In the genomic region with DNA sequence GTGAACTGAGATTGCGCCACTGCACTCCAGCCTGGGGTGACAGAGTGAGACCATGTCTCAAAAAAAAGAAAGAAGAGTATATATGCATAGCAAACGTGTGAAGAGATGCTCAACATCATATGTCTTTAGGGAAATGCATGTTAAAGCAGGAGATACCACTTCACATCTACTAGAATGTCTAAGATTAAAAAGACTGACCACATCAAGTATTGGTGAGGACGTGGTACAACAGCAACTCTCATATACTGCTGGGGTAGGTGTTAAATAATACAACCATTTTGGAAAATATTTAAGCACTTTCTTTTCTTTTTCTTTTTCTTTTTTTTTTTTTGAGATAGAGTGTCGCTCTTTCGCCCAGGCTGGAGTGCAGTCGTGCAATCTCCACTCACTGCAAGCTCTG, we compare ENCODE assay signal across 21 cellular contexts. TPM values are rescaled to one million over a fixed set of nuclear protein-coding genes. Genes with fewer than 3 reads are reported as not detected.
A peak's percentile ranks its signal among the peaks of the same experiment; 100 is the strongest.
DNase-seq lines count a peak whose midpoint lies in the region; ATAC-seq, FAIRE-seq and TF ChIP-seq lines count a peak whose summit lies in the region.
"Had no signal": no experiment of that assay in that cellular context is flagged by ENCODE, and none has a peak within 500 bp of the region (broad histone marks: within the 10 kb centered on the region; RNA-seq: fewer than 3 reads in every experiment).

No MANE protein-coding gene starts in this region.

- H3K4me1 ChIP-seq in CD8-positive, alpha-beta memory T cell (ENCODE audit: insufficient read depth, low read length): peaks cover 15% of the 10 kb centered on the region
- peaks cover 26% of the 10 kb centered on the region for H3K4me1 ChIP-seq in HepG2 (ENCODE audit: insufficient read depth, low read length)
- H3K4me1 ChIP-seq: BE2C had no signal

- 72% methylated on average over 6 of the region's 6 CpGs for WGBS in HepG2 (ENCODE audit: low lambda C conversion rate)

- intact Hi-C loops in activated CD4-positive, alpha-beta T cell treated with anti-CD3 and anti-CD28 coated beads for 36 hours (cut with DNase I, micrococcal nuclease): loop anchor here (5.0 kb wide), 3 partner anchors 83 to 242 kb away; partner anchors contain the start of genes PKN3 (in 1 of the 2), SH3GLB2 (in 1 of the 2) and SPTAN1 (in 1 of the 2)
- intact Hi-C loops in MCF 10A (cut with micrococcal nuclease) (no loop called here), HepG2 (cut with micrococcal nuclease; ENCODE audit: unreplicated experiment) (no loop called here)

- TF ChIP-seq RAD21 in HepG2 (CRISPR knock-in tag; IDR thresholded peaks at IDR 0.05): no peak

- H2AFZ ChIP-seq in HepG2 (ENCODE audit: low read length): no peak overlapping the region

- no peak overlapping the region for H3K9ac ChIP-seq in HepG2 (ENCODE audit: insufficient read depth, low read depth, low read length)

- no peaks in the 10 kb centered on the region for H3K9me3 ChIP-seq in CD8-positive, alpha-beta memory T cell (ENCODE audit: low read length)
- peaks cover 16% of the 10 kb centered on the region for H3K9me3 ChIP-seq in HepG2 (ENCODE audit: low read length)
- H3K9me3 ChIP-seq: BE2C, Peyer's patch had no signal

- in situ Hi-C loops in HepG2 (cut with HindIII; ENCODE audit: extremely low pct_ligation_motif_present, low pct_unique_long_range_greater_than_20kb): no loop called here

- no TSS peak for BruUV-seq in MCF 10A (replicated peaks; lab: Mats Ljungman, UMichigan)
- BruUV-seq in HepG2 (replicated peaks; lab: Mats Ljungman, UMichigan): no TSS peak

- no peak overlapping the region for H3K4me3 ChIP-seq in CD8-positive, alpha-beta memory T cell (ENCODE audit: low read length)
- H3K4me3 ChIP-seq in HepG2 (replicated peaks in 1 of 3; ENCODE audit: insufficient read depth in 1 of 3, low read depth in 2 of 3, low read length in 3 of 3): no peak overlapping the region
- H3K4me3 ChIP-seq: Peyer's patch had no signal

- no peaks in the 10 kb centered on the region for H3K27me3 ChIP-seq in CD8-positive, alpha-beta memory T cell (ENCODE audit: insufficient read depth, low read length, poor library complexity, severe bottlenecking)
- no peaks in the 10 kb centered on the region; a peak in 1 of 5 replicates for H3K27me3 ChIP-seq in HepG2 (ENCODE audit: control insufficient read depth in 1 of 2, insufficient read depth in 2 of 2, low read length in 2 of 2)
- H3K27me3 ChIP-seq: BE2C, Peyer's patch had no signal

- TF ChIP-seq EP300 in HepG2 (IDR thresholded peaks at IDR 0.05; ENCODE audit: low read depth in 2 of 2, low read length in 2 of 2): no peak
- TF ChIP-seq EP300 in HepG2 (CRISPR knock-in tag; IDR thresholded peaks at IDR 0.05; ENCODE audit: borderline replicate concordance): no peak

- TF ChIP-seq POLR2A in HepG2 (IDR thresholded peaks at IDR 0.05; ENCODE audit: insufficient read depth in 1 of 2, low read depth in 2 of 2, low read length in 2 of 2): no peak

- no peaks in the 10 kb centered on the region for H3K79me2 ChIP-seq in HepG2 (ENCODE audit: insufficient read depth, low read length)

- no peaks in the 10 kb centered on the region for H3K36me3 Mint-ChIP-seq in activated CD4-positive, alpha-beta T cell treated with anti-CD3 and anti-CD28 coated beads for 36 hours (ENCODE audit: low read depth)
- peaks cover 0 to 24% (median 2%) of the 10 kb centered on the region in 3 donors for H3K36me3 Mint-ChIP-seq in CD8-positive, alpha-beta memory T cell
- peaks cover 8% of the 10 kb centered on the region for H3K36me3 Mint-ChIP-seq in activated T-helper 17 cell treated with anti-CD3 and anti-CD28 coated beads, Interleukin-2, amount 50 U/mL, for 72 hours (ENCODE audit: low read depth)
- peaks cover 8% of the 10 kb centered on the region for H3K36me3 Mint-ChIP-seq in stimulated activated memory B cell treated with anti-CD40 and anti-IgM and Interleukin-4, amounts not matched to agents 10 μg/mL and 1 μg/mL and 100 μg/mL, for 72 hours
- H3K36me3 Mint-ChIP-seq in MCF 10A (ENCODE audit: insufficient read depth, unreplicated experiment): peaks cover 1% of the 10 kb centered on the region

- FAIRE-seq in HepG2 (lab: Jason Lieb, UNC): no peak
- FAIRE-seq: A204.1, GM12891, GM19239 had no signal

- no peak for ATAC-seq in activated CD4-positive, alpha-beta T cell treated with anti-CD3 and anti-CD28 coated beads for 36 hours
- ATAC-seq in activated T-helper 17 cell treated with anti-CD3 and anti-CD28 coated beads, Interleukin-2, amount 50 U/mL, for 72 hours (replicated peaks): no peak
- ATAC-seq in stimulated activated memory B cell treated with anti-CD40 and anti-IgM and Interleukin-4, amounts not matched to agents 10 μg/mL and 1 μg/mL and 100 μg/mL, for 72 hours: no peak
- no peak for ATAC-seq in HepG2
- ATAC-seq: CD8-positive, alpha-beta T cell had no signal

- peaks cover under 1% of the 10 kb centered on the region for H3K36me3 ChIP-seq in CD8-positive, alpha-beta memory T cell (ENCODE audit: insufficient read depth, low read length)
- H3K36me3 ChIP-seq in HepG2 (replicated peaks in 1 of 2; ENCODE audit: control insufficient read depth in 1 of 2, insufficient read depth in 2 of 2, low read length in 2 of 2): no peaks in the 10 kb centered on the region; a peak in 1 of 5 replicates

- no peak for TF ChIP-seq CTCF in MCF 10A (IDR thresholded peaks at IDR 0.05; ENCODE audit: unreplicated experiment)
- no peak for TF ChIP-seq CTCF in HepG2 (CRISPR knock-in tag; IDR thresholded peaks at IDR 0.05)

- H3K27ac Mint-ChIP-seq in activated CD4-positive, alpha-beta T cell treated with anti-CD3 and anti-CD28 coated beads for 36 hours: peak overlapping the region; percentile 58
- peak overlapping the region in 6 of 8 donors; percentile 23 to 64 (median 52) for H3K27ac Mint-ChIP-seq in CD8-positive, alpha-beta memory T cell
- peak overlapping the region; percentile 38 for H3K27ac Mint-ChIP-seq in activated T-helper 17 cell treated with anti-CD3 and anti-CD28 coated beads, Interleukin-2, amount 50 U/mL, for 72 hours
- peak overlapping the region; percentile 64 for H3K27ac Mint-ChIP-seq in stimulated activated memory B cell treated with anti-CD40 and anti-IgM and Interleukin-4, amounts not matched to agents 10 μg/mL and 1 μg/mL and 100 μg/mL, for 72 hours
- H3K27ac Mint-ChIP-seq in MCF 10A (ENCODE audit: low read depth, unreplicated experiment): no peak overlapping the region
- H3K27ac Mint-ChIP-seq: CD8-positive, alpha-beta T cell; H9 had no signal

- no peak overlapping the region for H3K27ac ChIP-seq in CD8-positive, alpha-beta memory T cell (ENCODE audit: low read depth, low read length)
- no peak overlapping the region for H3K27ac ChIP-seq in HepG2 (ENCODE audit: extremely low read length, insufficient read depth, low read length)
- H3K27ac ChIP-seq: Peyer's patch had no signal

- H3K4me1 Mint-ChIP-seq in activated CD4-positive, alpha-beta T cell treated with anti-CD3 and anti-CD28 coated beads for 36 hours: peaks cover 21% of the 10 kb centered on the region
- peaks cover 15 to 37% (median 24%) of the 10 kb centered on the region in 3 donors for H3K4me1 Mint-ChIP-seq in CD8-positive, alpha-beta memory T cell
- H3K4me1 Mint-ChIP-seq in activated T-helper 17 cell treated with anti-CD3 and anti-CD28 coated beads, Interleukin-2, amount 50 U/mL, for 72 hours: no peaks in the 10 kb centered on the region
- peaks cover 56% of the 10 kb centered on the region for H3K4me1 Mint-ChIP-seq in stimulated activated memory B cell treated with anti-CD40 and anti-IgM and Interleukin-4, amounts not matched to agents 10 μg/mL and 1 μg/mL and 100 μg/mL, for 72 hours
- no peaks in the 10 kb centered on the region for H3K4me1 Mint-ChIP-seq in MCF 10A (ENCODE audit: insufficient read depth, unreplicated experiment)

- no peak for DNase-seq in activated CD4-positive, alpha-beta T cell treated with anti-CD3 and anti-CD28 coated beads for 36 hours
- DNase-seq in activated CD4-positive, alpha-beta T cell treated with anti-CD3 and anti-CD28 coated beads for 48 hours: no peak
- DNase-seq in CD8-positive, alpha-beta memory T cell: no peak
- DNase-seq in MCF 10A (ENCODE audit: unreplicated experiment) (no peak), HepG2 (ENCODE audit: low spot score) (no peak), GF-D8 (lab: John Stamatoyannopoulos, UW) (no peak)
- DNase-seq: BE2C; CD8-positive, alpha-beta T cell; DMS53; EL; H9; NCI-H1092 treated with DMSO at 0.1 percent for 48 hours; NCI-H2081; NCI-H2171 treated with DMSO at 0.1 percent for 48 hours; NCI-H446 treated with DMSO at 0.1 percent for 48 hours; Peyer's patch had no signal

- no peaks in the 10 kb centered on the region for H4K20me1 ChIP-seq in HepG2 (ENCODE audit: insufficient read depth, low read length)

- CTCF ChIA-PET in activated CD4-positive, alpha-beta T cell treated with anti-CD3 and anti-CD28 coated beads for 36 hours (lab: Charles Lee): no interaction called here
- CTCF ChIA-PET in CD8-positive, alpha-beta memory T cell (lab: Charles Lee): interaction anchor here (1.5 kb wide), 1 partner anchor 33 kb away, joined by 3 read pairs; the partner anchor contains the start of gene ENDOG
- CTCF ChIA-PET in MCF 10A (lab: Yijun Ruan, JAX) (interaction anchor here (0.7 kb wide), 1 partner anchor 218 kb away, joined by 3 read pairs; no protein-coding TSS in a partner anchor), HepG2 (lab: Yijun Ruan, JAX; ENCODE audit: low intra/inter-chr PET ratio, low total read pairs) (no interaction called here)

- no peak overlapping the region for H3K4me3 Mint-ChIP-seq in activated CD4-positive, alpha-beta T cell treated with anti-CD3 and anti-CD28 coated beads for 36 hours
- H3K4me3 Mint-ChIP-seq in CD8-positive, alpha-beta memory T cell: peak overlapping the region in 5 of 7 donors; percentile 33 to 67 (median 34)
- H3K4me3 Mint-ChIP-seq in activated T-helper 17 cell treated with anti-CD3 and anti-CD28 coated beads, Interleukin-2, amount 50 U/mL, for 72 hours: no peak overlapping the region
- no peak overlapping the region for H3K4me3 Mint-ChIP-seq in stimulated activated memory B cell treated with anti-CD40 and anti-IgM and Interleukin-4, amounts not matched to agents 10 μg/mL and 1 μg/mL and 100 μg/mL, for 72 hours
- no peak overlapping the region for H3K4me3 Mint-ChIP-seq in MCF 10A (ENCODE audit: unreplicated experiment)
- H3K4me3 Mint-ChIP-seq: CD8-positive, alpha-beta T cell; H9 had no signal

- H3K4me2 ChIP-seq in HepG2 (ENCODE audit: low read depth, low read length): no peak overlapping the region

- no peaks in the 10 kb centered on the region for H3K27me3 Mint-ChIP-seq in activated CD4-positive, alpha-beta T cell treated with anti-CD3 and anti-CD28 coated beads for 36 hours
- H3K27me3 Mint-ChIP-seq in CD8-positive, alpha-beta memory T cell: no peaks in the 10 kb centered on the region
- H3K27me3 Mint-ChIP-seq in activated T-helper 17 cell treated with anti-CD3 and anti-CD28 coated beads, Interleukin-2, amount 50 U/mL, for 72 hours: no peaks in the 10 kb centered on the region
- no peaks in the 10 kb centered on the region for H3K27me3 Mint-ChIP-seq in stimulated activated memory B cell treated with anti-CD40 and anti-IgM and Interleukin-4, amounts not matched to agents 10 μg/mL and 1 μg/mL and 100 μg/mL, for 72 hours
- H3K27me3 Mint-ChIP-seq in MCF 10A (ENCODE audit: insufficient read depth, unreplicated experiment): no peaks in the 10 kb centered on the region

- peaks cover 3% of the 10 kb centered on the region for H3K9me3 Mint-ChIP-seq in activated CD4-positive, alpha-beta T cell treated with anti-CD3 and anti-CD28 coated beads for 36 hours (ENCODE audit: low read depth)
- peaks cover 0 to 2% (median 0%) of the 10 kb centered on the region in 5 donors for H3K9me3 Mint-ChIP-seq in CD8-positive, alpha-beta memory T cell
- no peaks in the 10 kb centered on the region for H3K9me3 Mint-ChIP-seq in activated T-helper 17 cell treated with anti-CD3 and anti-CD28 coated beads, Interleukin-2, amount 50 U/mL, for 72 hours
- peaks cover 2% of the 10 kb centered on the region for H3K9me3 Mint-ChIP-seq in stimulated activated memory B cell treated with anti-CD40 and anti-IgM and Interleukin-4, amounts not matched to agents 10 μg/mL and 1 μg/mL and 100 μg/mL, for 72 hours
- H3K9me3 Mint-ChIP-seq in MCF 10A (ENCODE audit: unreplicated experiment): peaks cover 7% of the 10 kb centered on the region

- POLR2A ChIA-PET in activated CD4-positive, alpha-beta T cell treated with anti-CD3 and anti-CD28 coated beads for 36 hours (lab: Charles Lee): no interaction called here
- POLR2A ChIA-PET in CD8-positive, alpha-beta memory T cell (lab: Charles Lee): interaction anchor here (0.5 to 1.6 kb wide), 5 partner anchors 12 to 528 kb away, joined by 3 to 7 read pairs (median 3); partner anchors contain the start of genes ENDOG and ZER1
- POLR2A ChIA-PET in MCF 10A (lab: Yijun Ruan, JAX): interaction anchor here (1.1 to 1.7 kb wide), 2 partner anchors 14 to 33 kb away, joined by 3 to 7 read pairs; partner anchors contain the start of gene ZER1
- POLR2A ChIA-PET in HepG2 (lab: Yijun Ruan, JAX): interaction anchor here (1.5 kb wide), 1 partner anchor 14 kb away, joined by 3 read pairs; the partner anchor contains the start of gene ZER1

RNA-seq across cellular contexts. Expression of gene TBC1D13, which starts 1.6 kb away (rescaled TPM):
- 10 to 100 TPM; 10.5 to 14.0 TPM for total RNA-seq in activated CD4-positive, alpha-beta T cell treated with anti-CD3 and anti-CD28 coated beads for 36 hours
- total RNA-seq in CD8-positive, alpha-beta memory T cell: 10 to 100 TPM; 23.0 to 24.6 TPM
- 36.8 TPM for polyA plus RNA-seq in CD8-positive, alpha-beta memory T cell
- 10 to 100 TPM; 18.7 to 24.2 TPM for total RNA-seq in activated T-helper 17 cell treated with anti-CD3 and anti-CD28 coated beads, Interleukin-2, amount 50 U/mL, for 72 hours
- total RNA-seq in MCF 10A (2022) (10.9 and 13.8 TPM in 2 replicates), HepG2 (2016; rRNA removed; fragmentation: Illumina TruSeq; extraction: Trizol) (17.9 and 18.4 TPM in 2 replicates)
- 4.5 and 4.6 TPM in 2 replicates for total RNA-seq in HepG2 (2016; cell fraction: cytosol; rRNA removed; fragmentation: Illumina TruSeq; extraction: Trizol; ENCODE audit: low read depth)
- 14.1 and 19.9 TPM in 2 replicates for total RNA-seq in HepG2 (2016; cell fraction: insoluble cytoplasmic fraction; rRNA removed; fragmentation: Illumina TruSeq; extraction: Trizol)
- total RNA-seq in HepG2 (2016; cell fraction: membrane; rRNA removed; fragmentation: Illumina TruSeq; extraction: Trizol): 16.9 and 17.6 TPM in 2 replicates
- total RNA-seq in HepG2 (2016; cell fraction: nucleus; rRNA removed; fragmentation: Illumina TruSeq; extraction: Trizol): 10.2 and 11.5 TPM in 2 replicates
- 18.6 and 19.7 TPM in 2 replicates for polyA plus RNA-seq in HepG2 (2011; rRNA removed)
- polyA plus RNA-seq in HepG2 (2011; cell fraction: cytosol; rRNA removed): 10.4 and 11.9 TPM in 2 replicates
- polyA plus RNA-seq in HepG2 (2011; cell fraction: nucleus; rRNA removed): 17.0 and 19.7 TPM in 2 replicates
- polyA plus RNA-seq in HepG2 (2012): 12.5 and 15.0 TPM in 2 replicates
- 4.3 and 4.4 TPM in 2 replicates for polyA plus RNA-seq in HepG2 (2016; cell fraction: cytosol; fragmentation: Illumina TruSeq; extraction: Trizol; ENCODE audit: low read depth)
- 18.1 and 21.0 TPM in 2 replicates for polyA plus RNA-seq in HepG2 (2016; cell fraction: insoluble cytoplasmic fraction; fragmentation: Illumina TruSeq; extraction: Trizol; ENCODE audit: low read depth)
- polyA plus RNA-seq in HepG2 (2016; cell fraction: membrane; fragmentation: Illumina TruSeq; extraction: Trizol; ENCODE audit: low read depth): 14.5 and 15.5 TPM in 2 replicates
- 20.4 and 21.2 TPM in 2 replicates for polyA plus RNA-seq in HepG2 (2016; cell fraction: nucleus; fragmentation: Illumina TruSeq; extraction: Trizol; ENCODE audit: insufficient read depth, low read depth)
- polyA minus RNA-seq in HepG2 (2011; rRNA and poly(A)+ RNA removed; ENCODE audit: low replicate concordance): 24.8 and 50.6 TPM in 2 replicates
- 4.6 and 8.1 TPM in 2 replicates for polyA minus RNA-seq in HepG2 (2011; cell fraction: cytosol; rRNA and poly(A)+ RNA removed)
- polyA minus RNA-seq in HepG2 (2011; cell fraction: nucleus; rRNA and poly(A)+ RNA removed): 7.9 and 9.4 TPM in 2 replicates

RNA-seq across cellular contexts. Expression of gene ZER1, which starts 13.7 kb away (rescaled TPM):
- 10 to 100 TPM; 17.1 to 19.3 TPM for total RNA-seq in activated CD4-positive, alpha-beta T cell treated with anti-CD3 and anti-CD28 coated beads for 36 hours
- 10 to 100 TPM; 18.3 to 18.7 TPM for total RNA-seq in CD8-positive, alpha-beta memory T cell
- polyA plus RNA-seq in CD8-positive, alpha-beta memory T cell: 46.2 TPM
- total RNA-seq in activated T-helper 17 cell treated with anti-CD3 and anti-CD28 coated beads, Interleukin-2, amount 50 U/mL, for 72 hours: 10 to 100 TPM; 16.0 to 28.5 TPM
- total RNA-seq in MCF 10A (2022) (19.5 and 26.6 TPM in 2 replicates), HepG2 (2016; rRNA removed; fragmentation: Illumina TruSeq; extraction: Trizol) (7.7 and 9.1 TPM in 2 replicates)
- total RNA-seq in HepG2 (2016; cell fraction: cytosol; rRNA removed; fragmentation: Illumina TruSeq; extraction: Trizol; ENCODE audit: low read depth): 3.8 TPM in 2 replicates
- 7.2 and 8.2 TPM in 2 replicates for total RNA-seq in HepG2 (2016; cell fraction: insoluble cytoplasmic fraction; rRNA removed; fragmentation: Illumina TruSeq; extraction: Trizol)
- 8.5 and 8.7 TPM in 2 replicates for total RNA-seq in HepG2 (2016; cell fraction: membrane; rRNA removed; fragmentation: Illumina TruSeq; extraction: Trizol)
- total RNA-seq in HepG2 (2016; cell fraction: nucleus; rRNA removed; fragmentation: Illumina TruSeq; extraction: Trizol): 5.5 and 5.8 TPM in 2 replicates
- polyA plus RNA-seq in HepG2 (2011; rRNA removed): 40.0 and 43.9 TPM in 2 replicates
- 20.7 and 30.4 TPM in 2 replicates for polyA plus RNA-seq in HepG2 (2011; cell fraction: cytosol; rRNA removed)
- 40.7 and 47.4 TPM in 2 replicates for polyA plus RNA-seq in HepG2 (2011; cell fraction: nucleus; rRNA removed)
- polyA plus RNA-seq in HepG2 (2012): 12.9 and 16.4 TPM in 2 replicates
- 2.2 and 3.0 TPM in 2 replicates for polyA plus RNA-seq in HepG2 (2016; cell fraction: cytosol; fragmentation: Illumina TruSeq; extraction: Trizol; ENCODE audit: low read depth)
- polyA plus RNA-seq in HepG2 (2016; cell fraction: insoluble cytoplasmic fraction; fragmentation: Illumina TruSeq; extraction: Trizol; ENCODE audit: low read depth): 7.0 and 8.8 TPM in 2 replicates
- polyA plus RNA-seq in HepG2 (2016; cell fraction: membrane; fragmentation: Illumina TruSeq; extraction: Trizol; ENCODE audit: low read depth): 5.5 and 6.2 TPM in 2 replicates
- 7.5 and 8.6 TPM in 2 replicates for polyA plus RNA-seq in HepG2 (2016; cell fraction: nucleus; fragmentation: Illumina TruSeq; extraction: Trizol; ENCODE audit: insufficient read depth, low read depth)
- polyA minus RNA-seq in HepG2 (2011; rRNA and poly(A)+ RNA removed; ENCODE audit: low replicate concordance): 73.9 and 109 TPM in 2 replicates
- 18.8 and 24.2 TPM in 2 replicates for polyA minus RNA-seq in HepG2 (2011; cell fraction: cytosol; rRNA and poly(A)+ RNA removed)
- polyA minus RNA-seq in HepG2 (2011; cell fraction: nucleus; rRNA and poly(A)+ RNA removed): 12.8 and 14.9 TPM in 2 replicates

RNA-seq across cellular contexts. Expression of gene ENDOG, which starts 32.9 kb away (rescaled TPM):
- 1 to 10 TPM; 7.3 to 9.3 TPM for total RNA-seq in activated CD4-positive, alpha-beta T cell treated with anti-CD3 and anti-CD28 coated beads for 36 hours
- total RNA-seq in CD8-positive, alpha-beta memory T cell: 10 to 100 TPM; 22.3 to 23.3 TPM
- 29.6 TPM for polyA plus RNA-seq in CD8-positive, alpha-beta memory T cell
- total RNA-seq in activated T-helper 17 cell treated with anti-CD3 and anti-CD28 coated beads, Interleukin-2, amount 50 U/mL, for 72 hours: 10 to 100 TPM in 1 of 2 donors, 1 to 10 TPM in 1; 6.3 to 15.6 TPM
- total RNA-seq in MCF 10A (2022): 18.2 and 22.0 TPM in 2 replicates
- total RNA-seq in HepG2 (2016; rRNA removed; fragmentation: Illumina TruSeq; extraction: Trizol): 26.3 and 28.7 TPM in 2 replicates
- total RNA-seq in HepG2 (2016; cell fraction: cytosol; rRNA removed; fragmentation: Illumina TruSeq; extraction: Trizol; ENCODE audit: low read depth): 6.7 and 7.2 TPM in 2 replicates
- 27.5 and 28.8 TPM in 2 replicates for total RNA-seq in HepG2 (2016; cell fraction: insoluble cytoplasmic fraction; rRNA removed; fragmentation: Illumina TruSeq; extraction: Trizol)
- 10.8 and 11.3 TPM in 2 replicates for total RNA-seq in HepG2 (2016; cell fraction: membrane; rRNA removed; fragmentation: Illumina TruSeq; extraction: Trizol)
- 7.2 and 8.7 TPM in 2 replicates for total RNA-seq in HepG2 (2016; cell fraction: nucleus; rRNA removed; fragmentation: Illumina TruSeq; extraction: Trizol)
- polyA plus RNA-seq in HepG2 (2011; rRNA removed): 28.8 and 31.5 TPM in 2 replicates
- 27.0 and 54.5 TPM in 2 replicates for polyA plus RNA-seq in HepG2 (2011; cell fraction: cytosol; rRNA removed)
- polyA plus RNA-seq in HepG2 (2011; cell fraction: nucleus; rRNA removed): 24.4 and 27.0 TPM in 2 replicates
- 8.6 and 10.1 TPM in 2 replicates for polyA plus RNA-seq in HepG2 (2012)
- polyA plus RNA-seq in HepG2 (2016; cell fraction: cytosol; fragmentation: Illumina TruSeq; extraction: Trizol; ENCODE audit: low read depth): 6.3 and 7.3 TPM in 2 replicates
- polyA plus RNA-seq in HepG2 (2016; cell fraction: insoluble cytoplasmic fraction; fragmentation: Illumina TruSeq; extraction: Trizol; ENCODE audit: low read depth): 25.1 and 28.1 TPM in 2 replicates
- polyA plus RNA-seq in HepG2 (2016; cell fraction: membrane; fragmentation: Illumina TruSeq; extraction: Trizol; ENCODE audit: low read depth): 8.7 and 9.3 TPM in 2 replicates
- 15.7 and 17.2 TPM in 2 replicates for polyA plus RNA-seq in HepG2 (2016; cell fraction: nucleus; fragmentation: Illumina TruSeq; extraction: Trizol; ENCODE audit: insufficient read depth, low read depth)
- polyA minus RNA-seq in HepG2 (2011; rRNA and poly(A)+ RNA removed; ENCODE audit: low replicate concordance): 33.6 and 37.4 TPM in 2 replicates
- 12.2 and 15.3 TPM in 2 replicates for polyA minus RNA-seq in HepG2 (2011; cell fraction: cytosol; rRNA and poly(A)+ RNA removed)
- polyA minus RNA-seq in HepG2 (2011; cell fraction: nucleus; rRNA and poly(A)+ RNA removed): 4.6 and 5.7 TPM in 2 replicates

RNA-seq across cellular contexts. Expression of gene SPOUT1, which starts 44.2 kb away (rescaled TPM):
- 10 to 100 TPM; 87.9 to 92.9 TPM for total RNA-seq in activated CD4-positive, alpha-beta T cell treated with anti-CD3 and anti-CD28 coated beads for 36 hours
- total RNA-seq in CD8-positive, alpha-beta memory T cell: 100 to 1,000 TPM; 137 to 143 TPM
- 77.3 TPM for polyA plus RNA-seq in CD8-positive, alpha-beta memory T cell
- 10 to 100 TPM; 51.4 to 80.8 TPM for total RNA-seq in activated T-helper 17 cell treated with anti-CD3 and anti-CD28 coated beads, Interleukin-2, amount 50 U/mL, for 72 hours
- total RNA-seq in MCF 10A (2022): 30.1 and 32.4 TPM in 2 replicates
- 39.0 and 39.7 TPM in 2 replicates for total RNA-seq in HepG2 (2016; rRNA removed; fragmentation: Illumina TruSeq; extraction: Trizol)
- total RNA-seq in HepG2 (2016; cell fraction: cytosol; rRNA removed; fragmentation: Illumina TruSeq; extraction: Trizol; ENCODE audit: low read depth): 23.3 and 28.0 TPM in 2 replicates
- 32.9 and 42.5 TPM in 2 replicates for total RNA-seq in HepG2 (2016; cell fraction: insoluble cytoplasmic fraction; rRNA removed; fragmentation: Illumina TruSeq; extraction: Trizol)
- 13.5 and 14.0 TPM in 2 replicates for total RNA-seq in HepG2 (2016; cell fraction: membrane; rRNA removed; fragmentation: Illumina TruSeq; extraction: Trizol)
- total RNA-seq in HepG2 (2016; cell fraction: nucleus; rRNA removed; fragmentation: Illumina TruSeq; extraction: Trizol): 19.1 and 26.6 TPM in 2 replicates
- 45.8 and 56.5 TPM in 2 replicates for polyA plus RNA-seq in HepG2 (2011; rRNA removed)
- polyA plus RNA-seq in HepG2 (2011; cell fraction: cytosol; rRNA removed): 13.7 and 19.1 TPM in 2 replicates
- 341 and 371 TPM in 2 replicates for polyA plus RNA-seq in HepG2 (2011; cell fraction: nucleus; rRNA removed)
- 21.0 and 38.5 TPM in 2 replicates for polyA plus RNA-seq in HepG2 (2012)
- 6.7 and 8.9 TPM in 2 replicates for polyA plus RNA-seq in HepG2 (2016; cell fraction: cytosol; fragmentation: Illumina TruSeq; extraction: Trizol; ENCODE audit: low read depth)
- 46.4 and 46.6 TPM in 2 replicates for polyA plus RNA-seq in HepG2 (2016; cell fraction: insoluble cytoplasmic fraction; fragmentation: Illumina TruSeq; extraction: Trizol; ENCODE audit: low read depth)
- polyA plus RNA-seq in HepG2 (2016; cell fraction: membrane; fragmentation: Illumina TruSeq; extraction: Trizol; ENCODE audit: low read depth): 11.8 and 11.9 TPM in 2 replicates
- polyA plus RNA-seq in HepG2 (2016; cell fraction: nucleus; fragmentation: Illumina TruSeq; extraction: Trizol; ENCODE audit: insufficient read depth, low read depth): 77.1 and 80.1 TPM in 2 replicates
- polyA minus RNA-seq in HepG2 (2011; rRNA and poly(A)+ RNA removed; ENCODE audit: low replicate concordance): 84.6 and 145 TPM in 2 replicates
- polyA minus RNA-seq in HepG2 (2011; cell fraction: cytosol; rRNA and poly(A)+ RNA removed): 7.4 and 11.6 TPM in 2 replicates
- 24.6 and 26.2 TPM in 2 replicates for polyA minus RNA-seq in HepG2 (2011; cell fraction: nucleus; rRNA and poly(A)+ RNA removed)

Comparison
In these comparisons a context has a peak if more than half of its experiments do, and no peak if none do; other contexts are left out.
1. H3K4me3 Mint-ChIP-seq: peak in CD8-positive, alpha-beta memory T cell (5 of 7); none in activated CD4-positive, alpha-beta T cell treated with anti-CD3 and anti-CD28 coated beads for 36 hours (single experiment), activated T-helper 17 cell treated with anti-CD3 and anti-CD28 coated beads, Interleukin-2, amount 50 U/mL, for 72 hours (single experiment), stimulated activated memory B cell treated with anti-CD40 and anti-IgM and Interleukin-4, amounts not matched to agents 10 μg/mL and 1 μg/mL and 100 μg/mL, for 72 hours (single experiment) and MCF 10A (single experiment).
2. CTCF ChIA-PET loops: an anchor here in CD8-positive, alpha-beta memory T cell (1.5 kb wide) and MCF 10A (0.7 kb wide); none called in activated CD4-positive, alpha-beta T cell treated with anti-CD3 and anti-CD28 coated beads for 36 hours and HepG2.
3. intact Hi-C loops: an anchor here in activated CD4-positive, alpha-beta T cell treated with anti-CD3 and anti-CD28 coated beads for 36 hours (5.0 kb wide); none called in MCF 10A and HepG2.